In the genomic region with DNA sequence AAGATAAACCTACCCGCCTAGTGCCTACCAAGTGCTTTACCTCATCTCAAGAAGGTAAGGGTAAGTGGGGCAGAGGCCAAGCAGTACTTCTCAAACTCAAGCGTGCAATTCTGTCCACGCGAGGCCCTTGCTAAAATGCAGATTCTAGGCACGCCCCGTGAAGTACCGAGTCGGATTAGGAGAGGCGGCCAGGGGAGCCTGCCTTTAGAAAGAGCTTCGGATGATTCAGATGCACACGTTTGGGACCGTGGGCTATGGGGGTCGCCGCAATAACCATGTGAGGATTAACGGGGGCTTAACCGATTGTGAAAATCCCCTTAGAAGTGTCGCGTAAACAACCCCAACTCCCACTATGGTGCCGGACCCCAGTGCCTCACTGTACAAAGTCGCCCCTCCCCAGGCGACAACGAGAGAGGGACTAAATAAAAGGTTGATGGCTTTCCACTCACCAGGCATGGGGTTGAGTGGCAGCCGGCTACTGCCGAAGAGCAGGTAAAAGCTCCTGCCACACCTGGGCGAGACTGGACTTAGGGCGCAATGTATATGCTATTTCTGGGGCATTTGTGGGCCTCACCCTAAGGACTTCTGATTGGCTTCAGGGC, we compare ENCODE assay signal across 8 cellular contexts. TPM values are rescaled to one million over a fixed set of nuclear protein-coding genes. Genes with fewer than 3 reads are reported as not detected.
A peak's percentile ranks its signal among the peaks of the same experiment; 100 is the strongest.
DNase-seq lines count a peak whose midpoint lies in the region; ATAC-seq and TF ChIP-seq lines count a peak whose summit lies in the region.

No MANE protein-coding gene starts in this region.

- peak in 2 of 3 donors; percentile 79 to 83 for TF ChIP-seq POLR2A in spleen (IDR thresholded peaks at IDR 0.05)

- TF ChIP-seq CTCF in DOHH2 (IDR thresholded peaks at IDR 0.05; ENCODE audit: low read depth, low read length, poor library complexity, severe bottlenecking): no peak
- TF ChIP-seq CTCF in spleen (IDR thresholded peaks at IDR 0.05 in 8 of 11, conservative IDR thresholded peaks at IDR 0.05 in 3 of 11): peak in 1 of 11 experiments; percentile 20

- H4K20me1 ChIP-seq in DOHH2 (ENCODE audit: control insufficient read depth, insufficient read depth, low read depth, low read length): no peaks in the 10 kb centered on the region

- WGBS in spleen, 5 donors: 0 to 1% (median 0%) methylated on average over 21 to 26 of the region's 26 CpGs

- ATAC-seq in HG03432 (IDR thresholded peaks at IDR 0.05; ENCODE audit: unreplicated experiment): no peak

- peaks cover 56% of the 10 kb centered on the region for H3K79me2 ChIP-seq in DOHH2 (ENCODE audit: control insufficient read depth, low read length)

- H3K27ac ChIP-seq in DOHH2 (ENCODE audit: low read depth, low read length) (peak overlapping the region; percentile 40), iPS-20b (ENCODE audit: low read length) (peak overlapping the region; percentile 66), spleen (peak overlapping the region; percentile 80 to 100 (median 98))

- H3F3A ChIP-seq in DOHH2 (ENCODE audit: control insufficient read depth, insufficient read depth): peaks cover 6% of the 10 kb centered on the region; the same call in 1 of the 2 replicates

- intact Hi-C loops in spleen (cut with DNase I; ENCODE audit: low total_unique reads): no loop called here

- H3K27me3 ChIP-seq in DOHH2 (ENCODE audit: control insufficient read depth, low read length) (no peaks in the 10 kb centered on the region), iPS-20b (ENCODE audit: insufficient read depth, low read length) (no peaks in the 10 kb centered on the region), spleen (replicated peaks in 1 of 7) (no peaks in the 10 kb centered on the region)

- H3K9me3 ChIP-seq in DOHH2 (ENCODE audit: control insufficient read depth, insufficient read depth, low read length) (no peaks in the 10 kb centered on the region), iPS-20b (ENCODE audit: insufficient read depth, low read depth, low read length) (no peaks in the 10 kb centered on the region), spleen (no peaks in the 10 kb centered on the region)

- H3K4me3 ChIP-seq in DOHH2 (ENCODE audit: low read length) (peak overlapping the region; percentile 91), iPS-20b (ENCODE audit: low read length) (peak overlapping the region; percentile 93), spleen (peak overlapping the region; percentile 62 to 83 (median 70))

- H3K36me3 ChIP-seq in DOHH2 (ENCODE audit: control insufficient read depth, low read length) (peaks cover 35% of the 10 kb centered on the region), iPS-20b (ENCODE audit: insufficient read depth, low read depth, low read length) (peaks cover 13% of the 10 kb centered on the region), spleen (peaks cover 0 to 26% (median 4%) of the 10 kb centered on the region in 6 donors)

- peak overlapping the region; percentile 82 for H3K4me2 ChIP-seq in DOHH2 (ENCODE audit: low read length)

- H3K4me1 ChIP-seq in DOHH2 (ENCODE audit: control insufficient read depth, low read length) (peaks cover 31% of the 10 kb centered on the region), iPS-20b (ENCODE audit: insufficient read depth, low read length) (peaks cover 8% of the 10 kb centered on the region; the same call in 1 of the 2 replicates), spleen (peaks cover 10 to 73% (median 46%) of the 10 kb centered on the region in 6 donors)

- DNase-seq in M059J (ENCODE audit: low read depth) (peak; percentile 32), amniotic epithelial cell (ENCODE audit: low read depth) (peak; percentile 23), spleen (peak; percentile 93), OCI-M2 (lab: John Stamatoyannopoulos, UW; ENCODE audit: unreplicated experiment) (no peak), HK-2 (ENCODE audit: unreplicated experiment) (no peak)

- no peaks in the 10 kb centered on the region for H3K9me2 ChIP-seq in DOHH2 (replicated peaks; ENCODE audit: control insufficient read depth, low read length)

- peak overlapping the region; percentile 93 for H3K9ac ChIP-seq in iPS-20b (ENCODE audit: low read depth, low read length)

RNA-seq across cellular contexts. Expression of gene SP2, which starts 0.7 kb away (rescaled TPM):
- total RNA-seq in M059J (2014; rRNA removed; shearing (Covaris generic)): 1.6 and 3.8 TPM in 2 replicates
- total RNA-seq in spleen: 10 to 100 TPM; 11.9 to 22.6 (median 18.2) TPM
- polyA plus RNA-seq in spleen: 10 to 100 TPM in 1 of 3 donors, 1 to 10 TPM in 2; 4.5 to 10.7 (median 5.5) TPM

RNA-seq across cellular contexts. Expression of gene SP6, which starts 44.4 kb away (rescaled TPM):
- total RNA-seq in M059J (2014; rRNA removed; shearing (Covaris generic)): 0.79 and 1.5 TPM in 2 replicates
- total RNA-seq in spleen: 1 to 10 TPM in 5 of 7 donors, under 1 TPM in 2; 0.19 to 3.0 (median 2.0) TPM
- polyA plus RNA-seq in spleen: under 1 TPM; 0.11 to 0.90 (median 0.27) TPM

RNA-seq across cellular contexts. Expression of gene PNPO, which starts 46.0 kb away (rescaled TPM):
- 40.1 and 54.2 TPM in 2 replicates for total RNA-seq in M059J (2014; rRNA removed; shearing (Covaris generic))
- total RNA-seq in spleen: 10 to 100 TPM; 23.6 to 28.9 (median 28.1) TPM
- 10 to 100 TPM in 1 of 3 donors, 1 to 10 TPM in 2; 6.1 to 13.0 (median 8.5) TPM for polyA plus RNA-seq in spleen

RNA-seq across cellular contexts. Expression of gene SCRN2, which starts 54.3 kb away (rescaled TPM):
- 19.3 and 24.0 TPM in 2 replicates for total RNA-seq in M059J (2014; rRNA removed; shearing (Covaris generic))
- total RNA-seq in spleen: 10 to 100 TPM; 37.5 to 59.4 (median 49.0) TPM
- 10 to 100 TPM; 38.9 to 58.0 (median 50.4) TPM for polyA plus RNA-seq in spleen

Comparison
In these comparisons a context has a peak if more than half of its experiments do, and no peak if none do; other contexts are left out.
1. H3K27ac ChIP-seq: peak in every context shown above with its lines; median percentile 98 in spleen; 66 in iPS-20b; 40 in DOHH2.
2. DNase-seq: peak in M059J (single experiment), amniotic epithelial cell (single experiment) and spleen (single experiment); none in OCI-M2 (single experiment) and HK-2 (single experiment).
3. Peak in every context shown above with its lines, with median percentiles within 50 percentile points of each other: H3K4me3 ChIP-seq.